ENCODE assay signal across 11 cellular contexts in the genomic region with DNA sequence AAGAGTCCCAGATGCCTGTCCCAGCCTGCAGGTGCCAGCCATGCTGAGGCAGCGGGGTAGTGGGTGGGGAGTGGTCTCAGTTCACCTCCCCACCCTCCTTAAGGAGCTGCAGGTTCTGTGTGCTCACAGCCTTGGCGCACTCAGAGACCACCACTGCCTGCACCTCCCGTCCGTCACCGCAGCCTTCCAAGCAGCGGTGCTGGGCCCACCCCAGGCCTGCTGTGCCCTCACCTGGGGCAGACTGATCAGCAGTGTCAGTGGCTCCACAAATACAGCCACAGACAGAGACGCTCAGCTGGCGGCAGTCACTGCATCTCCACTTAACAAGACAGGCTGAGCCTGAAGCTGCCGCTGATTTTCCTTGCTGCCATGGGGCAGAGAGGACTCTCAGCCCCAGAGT.
"Had no signal": no experiment of that assay in that cellular context is flagged by ENCODE, and none has a peak within 500 bp of the region (broad histone marks: within the 10 kb centered on the region; RNA-seq: fewer than 3 reads in every experiment).

No MANE protein-coding gene starts in this region.

- H3K4me1 Mint-ChIP-seq: activated CD4-positive, alpha-beta T cell treated with anti-CD3 and anti-CD28 coated beads, Interleukin-2, amount 10 ng/mL, durations not matched to agents 24 days and 14 days had no signal

- H3K9ac ChIP-seq: SK-N-SH had no signal

- H3K27me3 Mint-ChIP-seq: activated CD4-positive, alpha-beta T cell treated with anti-CD3 and anti-CD28 coated beads, Interleukin-2, amount 10 ng/mL, durations not matched to agents 24 days and 14 days had no signal

- H3K27ac Mint-ChIP-seq: activated CD4-positive, alpha-beta T cell treated with anti-CD3 and anti-CD28 coated beads, Interleukin-2, amount 10 ng/mL, durations not matched to agents 24 days and 14 days; activated T-helper 1 cell treated with anti-CD3 and anti-CD28 coated beads, Interleukin-12 subunit alpha, Interleukin-12 subunit beta, Interleukin-2, Interleukin-4 antibody, amounts not matched to agents 30 ng/mL and 10 ng/mL and 1 ng/mL, durations not matched to agents 14 hours and 24 hours and 36 hours had no signal

- H3K27me3 ChIP-seq: ovary, upper lobe of left lung had no signal

- H3K4me2 ChIP-seq: SK-N-SH had no signal

- H3K4me3 Mint-ChIP-seq: activated CD4-positive, alpha-beta T cell treated with anti-CD3 and anti-CD28 coated beads, Interleukin-2, amount 10 ng/mL, durations not matched to agents 24 days and 14 days; activated T-helper 1 cell treated with anti-CD3 and anti-CD28 coated beads, Interleukin-12 subunit alpha, Interleukin-12 subunit beta, Interleukin-2, Interleukin-4 antibody, amounts not matched to agents 30 ng/mL and 10 ng/mL and 1 ng/mL, durations not matched to agents 14 hours and 24 hours and 36 hours; neural crest cell had no signal

- H3K9me3 Mint-ChIP-seq: activated CD4-positive, alpha-beta T cell treated with anti-CD3 and anti-CD28 coated beads, Interleukin-2, amount 10 ng/mL, durations not matched to agents 24 days and 14 days; activated T-helper 1 cell treated with anti-CD3 and anti-CD28 coated beads, Interleukin-12 subunit alpha, Interleukin-12 subunit beta, Interleukin-2, Interleukin-4 antibody, amounts not matched to agents 30 ng/mL and 10 ng/mL and 1 ng/mL, durations not matched to agents 14 hours and 24 hours and 36 hours; neural crest cell had no signal

- H3K9me3 ChIP-seq: ovary, SK-N-SH, upper lobe of left lung had no signal

- H3K36me3 ChIP-seq: ovary had no signal

- DNase-seq: activated CD4-positive, alpha-beta T cell treated with anti-CD3 and anti-CD28 coated beads, Interleukin-2, amount 10 ng/mL, durations not matched to agents 24 days and 14 days; activated naive CD4-positive, alpha-beta T cell; central memory CD4-positive, alpha-beta T cell; erythroblast; ovary; SK-N-SH; T-helper 1 cell; WERI-Rb-1 had no signal

- H3K27ac ChIP-seq: ovary, upper lobe of left lung had no signal

- H3K4me3 ChIP-seq: ovary, upper lobe of left lung had no signal
